In the genomic region with DNA sequence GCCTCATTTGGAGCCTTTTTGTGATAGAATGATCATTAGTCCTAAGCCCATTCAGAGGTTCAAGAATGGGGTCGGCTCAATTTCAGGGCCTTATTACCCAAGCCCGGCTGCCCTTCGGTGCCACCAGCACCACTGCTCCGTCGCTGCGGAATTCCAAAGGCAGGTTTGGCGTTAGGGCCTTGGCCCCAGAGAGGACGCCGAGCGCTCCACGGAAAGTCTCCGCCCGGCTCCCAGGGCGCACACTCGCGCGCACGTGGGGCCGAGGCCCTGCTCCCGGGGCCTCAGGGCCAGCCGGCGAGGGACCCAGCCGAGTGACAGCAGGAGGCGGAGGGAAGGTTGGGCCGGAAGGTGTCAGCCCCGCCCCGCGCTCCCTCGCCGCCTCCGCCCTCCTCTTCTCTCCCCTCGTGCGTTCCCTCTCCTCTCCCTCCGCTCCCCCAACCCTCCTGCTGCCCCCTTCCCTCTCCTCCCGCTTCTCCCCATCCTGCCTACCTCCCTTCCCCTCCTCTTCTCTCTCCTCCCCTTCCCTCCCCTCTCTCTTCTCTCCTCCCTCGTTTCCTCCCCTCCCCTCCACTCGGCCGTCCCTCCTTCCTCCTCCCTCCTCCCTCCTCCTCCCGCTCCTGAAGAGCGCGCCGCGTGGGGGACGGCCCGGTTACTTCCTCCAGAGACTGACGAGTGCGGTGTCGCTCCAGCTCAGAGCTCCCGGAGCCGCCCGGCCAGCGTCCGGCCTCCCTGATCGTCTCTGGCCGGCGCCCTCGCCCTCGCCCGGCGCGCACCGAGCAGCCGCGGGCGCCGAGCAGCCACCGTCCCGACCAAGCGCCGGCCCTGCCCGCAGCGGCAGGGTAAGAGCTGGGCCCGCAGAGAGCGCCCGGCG, we compare ENCODE assay signal across 1 cellular context.
TF ChIP-seq lines count a peak whose summit lies in the region.

A gene (plus strand): TSS at position 648 of the 871 bp plus-strand sequence. CDS start 4,106 bp downstream, outside the sequence.

TF ChIP-seq in HepG2, 621 proteins besides CTCF, POLR2A, EP300 and RAD21 (continued from another document and continues in another):
- TF ChIP-seq, protein P1, sequence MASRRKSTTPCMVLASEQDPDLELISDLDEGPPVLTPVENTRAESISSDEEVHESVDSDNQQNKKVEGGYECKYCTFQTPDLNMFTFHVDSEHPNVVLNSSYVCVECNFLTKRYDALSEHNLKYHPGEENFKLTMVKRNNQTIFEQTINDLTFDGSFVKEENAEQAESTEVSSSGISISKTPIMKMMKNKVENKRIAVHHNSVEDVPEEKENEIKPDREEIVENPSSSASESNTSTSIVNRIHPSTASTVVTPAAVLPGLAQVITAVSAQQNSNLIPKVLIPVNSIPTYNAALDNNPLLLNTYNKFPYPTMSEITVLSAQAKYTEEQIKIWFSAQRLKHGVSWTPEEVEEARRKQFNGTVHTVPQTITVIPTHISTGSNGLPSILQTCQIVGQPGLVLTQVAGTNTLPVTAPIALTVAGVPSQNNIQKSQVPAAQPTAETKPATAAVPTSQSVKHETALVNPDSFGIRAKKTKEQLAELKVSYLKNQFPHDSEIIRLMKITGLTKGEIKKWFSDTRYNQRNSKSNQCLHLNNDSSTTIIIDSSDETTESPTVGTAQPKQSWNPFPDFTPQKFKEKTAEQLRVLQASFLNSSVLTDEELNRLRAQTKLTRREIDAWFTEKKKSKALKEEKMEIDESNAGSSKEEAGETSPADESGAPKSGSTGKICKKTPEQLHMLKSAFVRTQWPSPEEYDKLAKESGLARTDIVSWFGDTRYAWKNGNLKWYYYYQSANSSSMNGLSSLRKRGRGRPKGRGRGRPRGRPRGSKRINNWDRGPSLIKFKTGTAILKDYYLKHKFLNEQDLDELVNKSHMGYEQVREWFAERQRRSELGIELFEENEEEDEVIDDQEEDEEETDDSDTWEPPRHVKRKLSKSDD (CRISPR knock-in tag; IDR thresholded peaks at IDR 0.05; ENCODE audit: low read depth), result peak; percentile 16; the same call in 1 of the 2 replicates
- TF ChIP-seq HOXD1 (CRISPR knock-in tag; IDR thresholded peaks at IDR 0.05) (no peak; the same call in 1 of the 2 replicates), ZC3H13 (CRISPR knock-in tag; IDR thresholded peaks at IDR 0.05) (peak; percentile 92), MED13 (CRISPR knock-in tag; IDR thresholded peaks at IDR 0.05) (no peak), NFE2L2 (IDR thresholded peaks at IDR 0.05; ENCODE audit: low read length) (no peak), KLF11 (CRISPR knock-in tag; IDR thresholded peaks at IDR 0.05) (0 out of 2 replicates have a peak, but pooled peaks have one; percentile 14), MTF1 (CRISPR knock-in tag; IDR thresholded peaks at IDR 0.05) (no peak), ZNF329 (CRISPR knock-in tag; IDR thresholded peaks at IDR 0.05; ENCODE audit: low read depth) (0 out of 2 replicates have a peak, but pooled peaks have one; percentile 23), YEATS2 (CRISPR knock-in tag; IDR thresholded peaks at IDR 0.05; ENCODE audit: borderline replicate concordance) (peak; percentile 80; the same call in 1 of the 2 replicates), FOXC1 (CRISPR knock-in tag; IDR thresholded peaks at IDR 0.05; ENCODE audit: borderline replicate concordance) (peak; percentile 92; the same call in 1 of the 2 replicates), DMAP1 (CRISPR knock-in tag; IDR thresholded peaks at IDR 0.05) (0 out of 2 replicates have a peak, but pooled peaks have one; percentile 41), ZNF747 (CRISPR knock-in tag; IDR thresholded peaks at IDR 0.05; ENCODE audit: borderline replicate concordance) (peak; percentile 93), ZNF501 (CRISPR knock-in tag; IDR thresholded peaks at IDR 0.05) (peak; percentile 71), BRCA1 (CRISPR knock-in tag; IDR thresholded peaks at IDR 0.05) (0 out of 2 replicates have a peak, but pooled peaks have one; percentile 60), SRSF9 (IDR thresholded peaks at IDR 0.05; ENCODE audit: borderline replicate concordance, insufficient read depth, low read depth, low read length, poor library complexity, severe bottlenecking) (no peak), TBP (CRISPR knock-in tag; IDR thresholded peaks at IDR 0.05) (no peak), MZF1 (CRISPR knock-in tag; IDR thresholded peaks at IDR 0.05; ENCODE audit: borderline replicate concordance) (no peak; the same call in 1 of the 2 replicates), SCMH1 (CRISPR knock-in tag; IDR thresholded peaks at IDR 0.05; ENCODE audit: borderline replicate concordance) (no peak), SOX5 (CRISPR knock-in tag; IDR thresholded peaks at IDR 0.05; ENCODE audit: borderline replicate concordance) (peak; percentile 68), ATF1 (CRISPR knock-in tag; IDR thresholded peaks at IDR 0.05) (no peak), CCAR2 (optimal IDR thresholded peaks at IDR 0.05; ENCODE audit: low read depth, low read length) (no peak), ZSCAN31 (CRISPR knock-in tag; IDR thresholded peaks at IDR 0.05; ENCODE audit: low read depth) (no peak), ZNF746 (CRISPR knock-in tag; IDR thresholded peaks at IDR 0.05) (peak; percentile 100), ZNF788 (CRISPR knock-in tag; IDR thresholded peaks at IDR 0.05; ENCODE audit: borderline replicate concordance) (peak; percentile 96; the same call in 1 of the 2 replicates)
- TF ChIP-seq, protein P2, sequence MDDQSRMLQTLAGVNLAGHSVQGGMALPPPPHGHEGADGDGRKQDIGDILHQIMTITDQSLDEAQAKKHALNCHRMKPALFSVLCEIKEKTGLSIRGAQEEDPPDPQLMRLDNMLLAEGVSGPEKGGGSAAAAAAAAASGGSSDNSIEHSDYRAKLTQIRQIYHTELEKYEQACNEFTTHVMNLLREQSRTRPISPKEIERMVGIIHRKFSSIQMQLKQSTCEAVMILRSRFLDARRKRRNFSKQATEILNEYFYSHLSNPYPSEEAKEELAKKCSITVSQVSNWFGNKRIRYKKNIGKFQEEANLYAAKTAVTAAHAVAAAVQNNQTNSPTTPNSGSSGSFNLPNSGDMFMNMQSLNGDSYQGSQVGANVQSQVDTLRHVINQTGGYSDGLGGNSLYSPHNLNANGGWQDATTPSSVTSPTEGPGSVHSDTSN (CRISPR knock-in tag; IDR thresholded peaks at IDR 0.05; ENCODE audit: borderline replicate concordance), result no peak
- TF ChIP-seq, protein P3, sequence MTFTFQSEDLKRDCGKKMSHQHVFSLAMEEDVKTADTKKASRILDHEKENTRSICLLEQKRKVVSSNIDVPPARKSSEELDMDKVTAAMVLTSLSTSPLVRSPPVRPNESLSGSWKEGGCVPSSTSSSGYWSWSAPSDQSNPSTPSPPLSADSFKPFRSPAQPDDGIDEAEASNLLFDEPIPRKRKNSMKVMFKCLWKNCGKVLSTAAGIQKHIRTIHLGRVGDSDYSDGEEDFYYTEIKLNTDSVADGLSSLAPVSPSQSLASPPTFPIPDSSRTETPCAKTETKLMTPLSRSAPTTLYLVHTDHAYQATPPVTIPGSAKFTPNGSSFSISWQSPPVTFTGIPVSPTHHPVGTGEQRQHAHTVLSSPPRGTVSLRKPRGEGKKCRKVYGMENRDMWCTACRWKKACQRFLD (CRISPR knock-in tag; IDR thresholded peaks at IDR 0.05; ENCODE audit: borderline replicate concordance), result peak; percentile 82; the same call in 1 of the 2 replicates
- TF ChIP-seq, protein P4, sequence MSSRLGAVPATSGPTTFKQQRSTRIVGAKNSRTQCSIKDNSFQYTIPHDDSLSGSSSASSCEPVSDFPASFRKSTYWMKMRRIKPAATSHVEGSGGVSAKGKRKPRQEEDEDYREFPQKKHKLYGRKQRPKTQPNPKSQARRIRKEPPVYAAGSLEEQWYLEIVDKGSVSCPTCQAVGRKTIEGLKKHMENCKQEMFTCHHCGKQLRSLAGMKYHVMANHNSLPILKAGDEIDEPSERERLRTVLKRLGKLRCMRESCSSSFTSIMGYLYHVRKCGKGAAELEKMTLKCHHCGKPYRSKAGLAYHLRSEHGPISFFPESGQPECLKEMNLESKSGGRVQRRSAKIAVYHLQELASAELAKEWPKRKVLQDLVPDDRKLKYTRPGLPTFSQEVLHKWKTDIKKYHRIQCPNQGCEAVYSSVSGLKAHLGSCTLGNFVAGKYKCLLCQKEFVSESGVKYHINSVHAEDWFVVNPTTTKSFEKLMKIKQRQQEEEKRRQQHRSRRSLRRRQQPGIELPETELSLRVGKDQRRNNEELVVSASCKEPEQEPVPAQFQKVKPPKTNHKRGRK (CRISPR knock-in tag; IDR thresholded peaks at IDR 0.05), result 0 out of 2 replicates have a peak, but pooled peaks have one; percentile 69
- TF ChIP-seq, protein P5, sequence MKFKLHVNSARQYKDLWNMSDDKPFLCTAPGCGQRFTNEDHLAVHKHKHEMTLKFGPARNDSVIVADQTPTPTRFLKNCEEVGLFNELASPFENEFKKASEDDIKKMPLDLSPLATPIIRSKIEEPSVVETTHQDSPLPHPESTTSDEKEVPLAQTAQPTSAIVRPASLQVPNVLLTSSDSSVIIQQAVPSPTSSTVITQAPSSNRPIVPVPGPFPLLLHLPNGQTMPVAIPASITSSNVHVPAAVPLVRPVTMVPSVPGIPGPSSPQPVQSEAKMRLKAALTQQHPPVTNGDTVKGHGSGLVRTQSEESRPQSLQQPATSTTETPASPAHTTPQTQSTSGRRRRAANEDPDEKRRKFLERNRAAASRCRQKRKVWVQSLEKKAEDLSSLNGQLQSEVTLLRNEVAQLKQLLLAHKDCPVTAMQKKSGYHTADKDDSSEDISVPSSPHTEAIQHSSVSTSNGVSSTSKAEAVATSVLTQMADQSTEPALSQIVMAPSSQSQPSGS (CRISPR knock-in tag; IDR thresholded peaks at IDR 0.05), result peak; percentile 66
- TF ChIP-seq, protein P6, sequence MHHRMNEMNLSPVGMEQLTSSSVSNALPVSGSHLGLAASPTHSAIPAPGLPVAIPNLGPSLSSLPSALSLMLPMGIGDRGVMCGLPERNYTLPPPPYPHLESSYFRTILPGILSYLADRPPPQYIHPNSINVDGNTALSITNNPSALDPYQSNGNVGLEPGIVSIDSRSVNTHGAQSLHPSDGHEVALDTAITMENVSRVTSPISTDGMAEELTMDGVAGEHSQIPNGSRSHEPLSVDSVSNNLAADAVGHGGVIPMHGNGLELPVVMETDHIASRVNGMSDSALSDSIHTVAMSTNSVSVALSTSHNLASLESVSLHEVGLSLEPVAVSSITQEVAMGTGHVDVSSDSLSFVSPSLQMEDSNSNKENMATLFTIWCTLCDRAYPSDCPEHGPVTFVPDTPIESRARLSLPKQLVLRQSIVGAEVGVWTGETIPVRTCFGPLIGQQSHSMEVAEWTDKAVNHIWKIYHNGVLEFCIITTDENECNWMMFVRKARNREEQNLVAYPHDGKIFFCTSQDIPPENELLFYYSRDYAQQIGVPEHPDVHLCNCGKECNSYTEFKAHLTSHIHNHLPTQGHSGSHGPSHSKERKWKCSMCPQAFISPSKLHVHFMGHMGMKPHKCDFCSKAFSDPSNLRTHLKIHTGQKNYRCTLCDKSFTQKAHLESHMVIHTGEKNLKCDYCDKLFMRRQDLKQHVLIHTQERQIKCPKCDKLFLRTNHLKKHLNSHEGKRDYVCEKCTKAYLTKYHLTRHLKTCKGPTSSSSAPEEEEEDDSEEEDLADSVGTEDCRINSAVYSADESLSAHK (CRISPR knock-in tag; IDR thresholded peaks at IDR 0.05; ENCODE audit: borderline replicate concordance), result no peak
- TF ChIP-seq, protein P7, sequence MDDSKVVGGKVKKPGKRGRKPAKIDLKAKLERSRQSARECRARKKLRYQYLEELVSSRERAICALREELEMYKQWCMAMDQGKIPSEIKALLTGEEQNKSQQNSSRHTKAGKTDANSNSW (CRISPR knock-in tag; IDR thresholded peaks at IDR 0.05; ENCODE audit: borderline replicate concordance), result peak; percentile 33; the same call in 1 of the 2 replicates
- TF ChIP-seq, protein P8, sequence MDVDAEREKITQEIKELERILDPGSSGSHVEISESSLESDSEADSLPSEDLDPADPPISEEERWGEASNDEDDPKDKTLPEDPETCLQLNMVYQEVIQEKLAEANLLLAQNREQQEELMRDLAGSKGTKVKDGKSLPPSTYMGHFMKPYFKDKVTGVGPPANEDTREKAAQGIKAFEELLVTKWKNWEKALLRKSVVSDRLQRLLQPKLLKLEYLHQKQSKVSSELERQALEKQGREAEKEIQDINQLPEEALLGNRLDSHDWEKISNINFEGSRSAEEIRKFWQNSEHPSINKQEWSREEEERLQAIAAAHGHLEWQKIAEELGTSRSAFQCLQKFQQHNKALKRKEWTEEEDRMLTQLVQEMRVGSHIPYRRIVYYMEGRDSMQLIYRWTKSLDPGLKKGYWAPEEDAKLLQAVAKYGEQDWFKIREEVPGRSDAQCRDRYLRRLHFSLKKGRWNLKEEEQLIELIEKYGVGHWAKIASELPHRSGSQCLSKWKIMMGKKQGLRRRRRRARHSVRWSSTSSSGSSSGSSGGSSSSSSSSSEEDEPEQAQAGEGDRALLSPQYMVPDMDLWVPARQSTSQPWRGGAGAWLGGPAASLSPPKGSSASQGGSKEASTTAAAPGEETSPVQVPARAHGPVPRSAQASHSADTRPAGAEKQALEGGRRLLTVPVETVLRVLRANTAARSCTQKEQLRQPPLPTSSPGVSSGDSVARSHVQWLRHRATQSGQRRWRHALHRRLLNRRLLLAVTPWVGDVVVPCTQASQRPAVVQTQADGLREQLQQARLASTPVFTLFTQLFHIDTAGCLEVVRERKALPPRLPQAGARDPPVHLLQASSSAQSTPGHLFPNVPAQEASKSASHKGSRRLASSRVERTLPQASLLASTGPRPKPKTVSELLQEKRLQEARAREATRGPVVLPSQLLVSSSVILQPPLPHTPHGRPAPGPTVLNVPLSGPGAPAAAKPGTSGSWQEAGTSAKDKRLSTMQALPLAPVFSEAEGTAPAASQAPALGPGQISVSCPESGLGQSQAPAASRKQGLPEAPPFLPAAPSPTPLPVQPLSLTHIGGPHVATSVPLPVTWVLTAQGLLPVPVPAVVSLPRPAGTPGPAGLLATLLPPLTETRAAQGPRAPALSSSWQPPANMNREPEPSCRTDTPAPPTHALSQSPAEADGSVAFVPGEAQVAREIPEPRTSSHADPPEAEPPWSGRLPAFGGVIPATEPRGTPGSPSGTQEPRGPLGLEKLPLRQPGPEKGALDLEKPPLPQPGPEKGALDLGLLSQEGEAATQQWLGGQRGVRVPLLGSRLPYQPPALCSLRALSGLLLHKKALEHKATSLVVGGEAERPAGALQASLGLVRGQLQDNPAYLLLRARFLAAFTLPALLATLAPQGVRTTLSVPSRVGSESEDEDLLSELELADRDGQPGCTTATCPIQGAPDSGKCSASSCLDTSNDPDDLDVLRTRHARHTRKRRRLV (CRISPR knock-in tag; IDR thresholded peaks at IDR 0.05), result no peak; the same call in 1 of the 2 replicates
- TF ChIP-seq, protein P9, sequence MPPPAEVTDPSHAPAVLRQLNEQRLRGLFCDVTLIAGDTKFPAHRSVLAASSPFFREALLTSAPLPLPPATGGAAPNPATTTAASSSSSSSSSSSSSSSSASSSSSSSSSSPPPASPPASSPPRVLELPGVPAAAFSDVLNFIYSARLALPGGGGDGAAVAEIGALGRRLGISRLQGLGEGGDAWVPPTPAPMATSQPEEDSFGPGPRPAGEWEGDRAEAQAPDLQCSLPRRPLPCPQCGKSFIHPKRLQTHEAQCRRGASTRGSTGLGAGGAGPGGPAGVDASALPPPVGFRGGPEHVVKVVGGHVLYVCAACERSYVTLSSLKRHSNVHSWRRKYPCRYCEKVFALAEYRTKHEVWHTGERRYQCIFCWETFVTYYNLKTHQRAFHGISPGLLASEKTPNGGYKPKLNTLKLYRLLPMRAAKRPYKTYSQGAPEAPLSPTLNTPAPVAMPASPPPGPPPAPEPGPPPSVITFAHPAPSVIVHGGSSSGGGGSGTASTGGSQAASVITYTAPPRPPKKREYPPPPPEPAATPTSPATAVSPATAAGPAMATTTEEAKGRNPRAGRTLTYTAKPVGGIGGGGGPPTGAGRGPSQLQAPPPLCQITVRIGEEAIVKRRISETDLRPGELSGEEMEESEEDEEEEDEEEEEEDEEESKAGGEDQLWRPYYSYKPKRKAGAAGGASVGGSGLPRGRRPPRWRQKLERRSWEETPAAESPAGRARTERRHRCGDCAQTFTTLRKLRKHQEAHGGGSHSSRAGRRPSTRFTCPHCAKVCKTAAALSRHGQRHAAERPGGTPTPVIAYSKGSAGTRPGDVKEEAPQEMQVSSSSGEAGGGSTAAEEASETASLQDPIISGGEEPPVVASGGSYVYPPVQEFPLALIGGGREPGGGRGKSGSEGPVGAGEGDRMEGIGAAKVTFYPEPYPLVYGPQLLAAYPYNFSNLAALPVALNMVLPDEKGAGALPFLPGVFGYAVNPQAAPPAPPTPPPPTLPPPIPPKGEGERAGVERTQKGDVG (CRISPR knock-in tag; IDR thresholded peaks at IDR 0.05; ENCODE audit: borderline replicate concordance), result peak; percentile 84; the same call in 1 of the 2 replicates
